13 cellular contexts compared by ENCODE assay signal in the genomic region with DNA sequence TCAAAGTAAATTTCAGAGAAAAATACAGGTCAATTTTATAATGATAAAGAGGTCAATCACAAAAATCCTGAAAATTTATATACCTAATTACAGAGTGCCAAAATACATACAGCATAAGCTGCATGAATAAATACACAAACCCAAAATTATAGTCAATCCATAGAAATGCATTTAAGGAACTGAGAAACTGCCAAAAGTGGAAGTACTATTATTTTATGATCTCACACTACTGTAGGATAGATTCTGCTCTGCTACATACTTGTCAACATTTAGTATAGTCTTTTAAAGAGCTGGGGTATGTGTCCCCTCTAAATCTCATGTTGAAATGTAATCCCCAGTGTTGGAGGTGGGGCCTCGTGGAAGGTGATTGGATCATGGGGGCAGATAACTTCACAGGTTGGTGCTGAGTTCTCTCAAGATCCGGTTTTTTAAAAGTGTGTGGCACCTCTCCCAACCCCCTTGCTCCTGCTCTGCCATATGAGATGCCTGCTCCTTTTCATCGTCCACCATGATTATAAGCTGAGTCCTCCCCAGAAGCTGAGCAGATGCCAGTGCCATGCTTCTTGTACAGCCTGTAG. TPM values are rescaled to one million over a fixed set of nuclear protein-coding genes. Genes with fewer than 3 reads are reported as not detected.
A peak's percentile ranks its signal among the peaks of the same experiment; 100 is the strongest.
DNase-seq lines count a peak whose midpoint lies in the region; ATAC-seq and TF ChIP-seq lines count a peak whose summit lies in the region.
"Had no signal": no experiment of that assay in that cellular context is flagged by ENCODE, and none has a peak within 500 bp of the region (broad histone marks: within the 10 kb centered on the region; RNA-seq: fewer than 3 reads in every experiment).

No MANE protein-coding gene starts in this region.

- peak; percentile 58 for DNase-seq in CD1c-positive myeloid dendritic cell (ENCODE audit: extremely low spot score)
- DNase-seq in SHP77 treated with DMSO at 0.1 percent for 48 hours (lab: John Stamatoyannopoulos, UW): peak; percentile 35
- DNase-seq in left lung: no peak
- DNase-seq in activated CD4-positive, alpha-beta memory T cell treated with anti-CD3 and anti-CD28 coated beads, Interleukin-2, amount 10 ng/mL, durations not matched to agents 7 days and 5 days: no peak
- no peak for DNase-seq in vagina (ENCODE audit: extremely low spot score in 2 of 2)
- DNase-seq in head of caudate nucleus: no peak
- no peak for DNase-seq in activated CD4-positive, alpha-beta T cell treated with anti-CD3 and anti-CD28 coated beads for 1 hour
- DNase-seq: NCI-H187; RPMI8226; stimulated activated naive CD8-positive, alpha-beta T cell treated with anti-CD3 and anti-CD28 coated beads, Interleukin-15, amount 100 ng/mL, for 72 hours; WERI-Rb-1 had no signal

- H3K27ac ChIP-seq in left lung: no peak overlapping the region
- H3K27ac ChIP-seq in vagina: no peak overlapping the region
- H3K27ac ChIP-seq: WERI-Rb-1 had no signal

- H3K36me3 Mint-ChIP-seq in activated CD4-positive, alpha-beta memory T cell treated with anti-CD3 and anti-CD28 coated beads, Interleukin-2, amount 10 ng/mL, durations not matched to agents 7 days and 5 days (ENCODE audit: low read depth): peaks cover 21% of the 10 kb centered on the region

- H3K36me3 ChIP-seq in left lung: peaks cover 0 to 6% of the 10 kb centered on the region in 2 donors
- H3K36me3 ChIP-seq in vagina: no peaks in the 10 kb centered on the region
- H3K36me3 ChIP-seq: WERI-Rb-1 had no signal

- H3K27ac Mint-ChIP-seq in activated CD4-positive, alpha-beta memory T cell treated with anti-CD3 and anti-CD28 coated beads, Interleukin-2, amount 10 ng/mL, durations not matched to agents 7 days and 5 days: no peak overlapping the region
- H3K27ac Mint-ChIP-seq: activated T-helper 1 cell treated with anti-CD3 and anti-CD28 coated beads, Interleukin-12 subunit alpha, Interleukin-12 subunit beta, Interleukin-2, Interleukin-4 antibody, amounts not matched to agents 30 ng/mL and 10 ng/mL and 1 ng/mL, durations not matched to agents 14 hours and 24 hours and 36 hours; stimulated activated naive CD8-positive, alpha-beta T cell treated with anti-CD3 and anti-CD28 coated beads, Interleukin-15, amount 100 ng/mL, for 72 hours had no signal

- H3K4me1 Mint-ChIP-seq in activated CD4-positive, alpha-beta memory T cell treated with anti-CD3 and anti-CD28 coated beads, Interleukin-2, amount 10 ng/mL, durations not matched to agents 7 days and 5 days: peaks cover 1% of the 10 kb centered on the region

- CTCF ChIA-PET in activated CD4-positive, alpha-beta memory T cell treated with anti-CD3 and anti-CD28 coated beads, Interleukin-2, amount 10 ng/mL, durations not matched to agents 7 days and 5 days (lab: Charles Lee): no interaction called here

- H3K4me1 ChIP-seq in left lung (no peaks in the 10 kb centered on the region), vagina (no peaks in the 10 kb centered on the region)

- intact Hi-C loops in left lung (cut with DNase I) (no loop called here), vagina (cut with DNase I) (no loop called here), head of caudate nucleus (cut with DNase I) (no loop called here)

- H3K4me3 ChIP-seq in left lung (no peak overlapping the region), vagina (no peak overlapping the region)

- POLR2A ChIA-PET in activated CD4-positive, alpha-beta memory T cell treated with anti-CD3 and anti-CD28 coated beads, Interleukin-2, amount 10 ng/mL, durations not matched to agents 7 days and 5 days (lab: Charles Lee): no interaction called here

- no peaks in the 10 kb centered on the region for H3K9me3 Mint-ChIP-seq in activated CD4-positive, alpha-beta memory T cell treated with anti-CD3 and anti-CD28 coated beads, Interleukin-2, amount 10 ng/mL, durations not matched to agents 7 days and 5 days
- H3K9me3 Mint-ChIP-seq: activated T-helper 1 cell treated with anti-CD3 and anti-CD28 coated beads, Interleukin-12 subunit alpha, Interleukin-12 subunit beta, Interleukin-2, Interleukin-4 antibody, amounts not matched to agents 30 ng/mL and 10 ng/mL and 1 ng/mL, durations not matched to agents 14 hours and 24 hours and 36 hours; stimulated activated naive CD8-positive, alpha-beta T cell treated with anti-CD3 and anti-CD28 coated beads, Interleukin-15, amount 100 ng/mL, for 72 hours had no signal

- no peak for TF ChIP-seq POLR2A in vagina (IDR thresholded peaks at IDR 0.05)

- no peaks in the 10 kb centered on the region for H3K27me3 Mint-ChIP-seq in activated CD4-positive, alpha-beta memory T cell treated with anti-CD3 and anti-CD28 coated beads, Interleukin-2, amount 10 ng/mL, durations not matched to agents 7 days and 5 days
- H3K27me3 Mint-ChIP-seq: stimulated activated naive CD8-positive, alpha-beta T cell treated with anti-CD3 and anti-CD28 coated beads, Interleukin-15, amount 100 ng/mL, for 72 hours had no signal

- H3K9me3 ChIP-seq in left lung (no peaks in the 10 kb centered on the region), vagina (no peaks in the 10 kb centered on the region)

- no peak overlapping the region for H3K4me3 Mint-ChIP-seq in activated CD4-positive, alpha-beta memory T cell treated with anti-CD3 and anti-CD28 coated beads, Interleukin-2, amount 10 ng/mL, durations not matched to agents 7 days and 5 days
- H3K4me3 Mint-ChIP-seq: activated T-helper 1 cell treated with anti-CD3 and anti-CD28 coated beads, Interleukin-12 subunit alpha, Interleukin-12 subunit beta, Interleukin-2, Interleukin-4 antibody, amounts not matched to agents 30 ng/mL and 10 ng/mL and 1 ng/mL, durations not matched to agents 14 hours and 24 hours and 36 hours; stimulated activated naive CD8-positive, alpha-beta T cell treated with anti-CD3 and anti-CD28 coated beads, Interleukin-15, amount 100 ng/mL, for 72 hours had no signal

- ATAC-seq in HG03342 (IDR thresholded peaks at IDR 0.05; ENCODE audit: unreplicated experiment) (peak; percentile 68), left lung (peak; percentile 35)
- ATAC-seq: stimulated activated naive CD8-positive, alpha-beta T cell treated with anti-CD3 and anti-CD28 coated beads, Interleukin-15, amount 100 ng/mL, for 72 hours had no signal

- TF ChIP-seq CTCF in left lung (IDR thresholded peaks at IDR 0.05) (no peak), vagina (IDR thresholded peaks at IDR 0.05) (no peak)

- no peaks in the 10 kb centered on the region for H3K27me3 ChIP-seq in left lung
- no peaks in the 10 kb centered on the region for H3K27me3 ChIP-seq in vagina

RNA-seq across cellular contexts. Expression of gene CHIC2, which starts 31.8 kb away (rescaled TPM):
- total RNA-seq in left lung (10 to 100 TPM; 18.5 to 22.3 TPM), vagina (40.0 TPM)
- total RNA-seq in activated CD4-positive, alpha-beta memory T cell treated with anti-CD3 and anti-CD28 coated beads, Interleukin-2, amount 10 ng/mL, durations not matched to agents 7 days and 5 days: 10 to 100 TPM; 17.6 to 20.1 TPM

Comparison
In these comparisons a context has a peak if more than half of its experiments do, and no peak if none do; other contexts are left out.
1. DNase-seq: peak in CD1c-positive myeloid dendritic cell (single experiment) and SHP77 treated with DMSO at 0.1 percent for 48 hours (single experiment); none in left lung (0 of 2), activated CD4-positive, alpha-beta memory T cell treated with anti-CD3 and anti-CD28 coated beads, Interleukin-2, amount 10 ng/mL, durations not matched to agents 7 days and 5 days (single experiment), vagina (0 of 2), head of caudate nucleus (0 of 42) and activated CD4-positive, alpha-beta T cell treated with anti-CD3 and anti-CD28 coated beads for 1 hour (single experiment).